In genomic region chr7:76047305-76047810, GRCh38 we compare ENCODE assay signal across 8 cellular contexts. TPM values are rescaled to one million over a fixed set of nuclear protein-coding genes. Genes with fewer than 3 reads are reported as not detected.
DNase-seq lines count a peak whose midpoint lies in the region; ATAC-seq and TF ChIP-seq lines count a peak whose summit lies in the region.

No MANE protein-coding gene starts in this region.

- peak overlapping the region; percentile 74 to 97 (median 96) for H3K27ac ChIP-seq in heart right ventricle

- H3K36me3 ChIP-seq in heart right ventricle: peaks cover 0 to 19% (median 0%) of the 10 kb centered on the region in 9 donors

- H3K4me1 Mint-ChIP-seq in activated T-helper 17 cell treated with anti-CD3 and anti-CD28 coated beads, Interleukin-2, amount 50 U/mL, for 72 hours: peaks cover 28% of the 10 kb centered on the region

- ATAC-seq in HG03066 (IDR thresholded peaks at IDR 0.05; ENCODE audit: low read depth, unreplicated experiment) (peak; percentile 4), heart right ventricle (peak in 5 of 8 donors; percentile 0 to 69 (median 60)), HG02623 (IDR thresholded peaks at IDR 0.05; ENCODE audit: unreplicated experiment) (no peak), HG03378 (IDR thresholded peaks at IDR 0.05; ENCODE audit: unreplicated experiment) (no peak)
- ATAC-seq in activated T-helper 17 cell treated with anti-CD3 and anti-CD28 coated beads, Interleukin-2, amount 50 U/mL, for 72 hours (replicated peaks): peak; percentile 5

- no peaks in the 10 kb centered on the region for H3K9me3 ChIP-seq in heart right ventricle

- 1 to 2% methylated on average over 21 of the region's 21 CpGs for WGBS in heart right ventricle, 2 donors

- peak overlapping the region; percentile 99 for H3K27ac Mint-ChIP-seq in activated T-helper 17 cell treated with anti-CD3 and anti-CD28 coated beads, Interleukin-2, amount 50 U/mL, for 72 hours

- no peaks in the 10 kb centered on the region for H3K27me3 Mint-ChIP-seq in activated T-helper 17 cell treated with anti-CD3 and anti-CD28 coated beads, Interleukin-2, amount 50 U/mL, for 72 hours

- H3K27me3 ChIP-seq in heart right ventricle: no peaks in the 10 kb centered on the region

- H3K9me3 Mint-ChIP-seq in activated T-helper 17 cell treated with anti-CD3 and anti-CD28 coated beads, Interleukin-2, amount 50 U/mL, for 72 hours: no peaks in the 10 kb centered on the region

- H3K36me3 Mint-ChIP-seq in activated T-helper 17 cell treated with anti-CD3 and anti-CD28 coated beads, Interleukin-2, amount 50 U/mL, for 72 hours (ENCODE audit: low read depth): peaks cover 54% of the 10 kb centered on the region

- peak overlapping the region; percentile 74 to 97 (median 91) for H3K4me3 ChIP-seq in heart right ventricle

- peak overlapping the region; percentile 97 for H3K4me3 Mint-ChIP-seq in activated T-helper 17 cell treated with anti-CD3 and anti-CD28 coated beads, Interleukin-2, amount 50 U/mL, for 72 hours

- peak; percentile 6 for DNase-seq in GF-D8 (lab: John Stamatoyannopoulos, UW)
- DNase-seq in heart right ventricle: no peak
- DNase-seq in renal cortical epithelial cell (ENCODE audit: low read depth): peak; percentile 7
- no peak for DNase-seq in globus pallidus (ENCODE audit: low spot score)

- peaks cover 2 to 55% (median 30%) of the 10 kb centered on the region in 9 donors for H3K4me1 ChIP-seq in heart right ventricle

- TF ChIP-seq CTCF in heart right ventricle (IDR thresholded peaks at IDR 0.05): no peak

- intact Hi-C loops in heart right ventricle (cut with DNase I): loop anchor here in 1 of 10 donors (10.0 kb wide), 1 partner anchor 87 kb away; no protein-coding TSS in a partner anchor

RNA-seq across cellular contexts. Expression of gene STYXL1, which starts 0.4 kb away (rescaled TPM):
- 10 to 100 TPM; 31.0 to 31.1 TPM for total RNA-seq in activated T-helper 17 cell treated with anti-CD3 and anti-CD28 coated beads, Interleukin-2, amount 50 U/mL, for 72 hours
- total RNA-seq in heart right ventricle: 10 to 100 TPM; 11.0 to 30.0 (median 16.9) TPM
- polyA plus RNA-seq in heart right ventricle: 10 to 100 TPM; 41.5 to 53.9 TPM
- total RNA-seq in renal cortical epithelial cell: 51.4 and 102 TPM in 2 replicates

RNA-seq across cellular contexts. Expression of gene MDH2, which starts 0.5 kb away (rescaled TPM):
- 100 to 1,000 TPM; 155 to 231 TPM for total RNA-seq in activated T-helper 17 cell treated with anti-CD3 and anti-CD28 coated beads, Interleukin-2, amount 50 U/mL, for 72 hours
- 100 to 1,000 TPM; 383 to 686 (median 453) TPM for total RNA-seq in heart right ventricle
- polyA plus RNA-seq in heart right ventricle: 100 to 1,000 TPM in 1 of 2 donors, 10 to 100 TPM in 1; 66.1 to 252 TPM
- total RNA-seq in renal cortical epithelial cell: 29.5 and 80.6 TPM in 2 replicates

RNA-seq across cellular contexts. Expression of gene TMEM120A, which starts 53.0 kb away (rescaled TPM):
- 10 to 100 TPM; 30.5 to 51.7 TPM for total RNA-seq in activated T-helper 17 cell treated with anti-CD3 and anti-CD28 coated beads, Interleukin-2, amount 50 U/mL, for 72 hours
- total RNA-seq in heart right ventricle (100 to 1,000 TPM; 132 to 192 (median 149) TPM), renal cortical epithelial cell (17.9 and 19.2 TPM in 2 replicates)
- polyA plus RNA-seq in heart right ventricle: 100 to 1,000 TPM; 179 to 220 TPM

Comparison
In these comparisons a context has a peak if more than half of its experiments do, and no peak if none do; other contexts are left out.
1. DNase-seq: peak in GF-D8 (single experiment) and renal cortical epithelial cell (single experiment); none in heart right ventricle (0 of 2) and globus pallidus (single experiment).
2. ATAC-seq: peak in HG03066 (single experiment), activated T-helper 17 cell treated with anti-CD3 and anti-CD28 coated beads, Interleukin-2, amount 50 U/mL, for 72 hours (single experiment) and heart right ventricle (5 of 8); none in HG02623 (single experiment) and HG03378 (single experiment).